In the genomic region with DNA sequence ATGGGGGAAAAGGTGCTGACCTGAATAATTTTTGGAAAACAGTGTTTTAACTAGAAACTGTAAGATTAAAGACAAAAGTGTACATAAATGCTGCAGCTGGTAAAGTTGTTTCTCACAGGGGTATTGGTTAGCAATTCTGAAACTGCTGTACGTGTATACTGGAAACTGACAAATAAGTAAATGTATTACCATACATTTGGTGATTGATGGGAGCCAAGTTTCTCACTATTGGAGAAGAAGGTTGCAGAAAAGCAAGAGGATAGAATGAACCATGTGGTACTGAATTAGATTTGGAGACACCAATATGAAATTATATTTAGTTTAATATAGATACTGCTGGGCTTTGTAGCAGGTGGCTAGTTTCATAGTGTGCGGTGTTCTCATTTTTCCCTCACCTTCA, we compare ENCODE assay signal across 16 cellular contexts.
DNase-seq lines count a peak whose midpoint lies in the region; ATAC-seq and TF ChIP-seq lines count a peak whose summit lies in the region.
"Had no signal": no experiment of that assay in that cellular context is flagged by ENCODE, and none has a peak within 500 bp of the region (broad histone marks: within the 10 kb centered on the region; RNA-seq: fewer than 3 reads in every experiment).

No MANE protein-coding gene starts in this region.

- TF ChIP-seq CTCF in GM12865 (IDR thresholded peaks at IDR 0.05; ENCODE audit: insufficient read depth, low read depth, low read length, missing control alignments), result no peak

- no peak overlapping the region for H3K4me3 ChIP-seq in GM12865 (ENCODE audit: low read depth, low read length)
- H3K4me3 ChIP-seq: mucosa of descending colon, pancreas, SK-N-MC, spleen, transverse colon had no signal

- DNase-seq in GM12865 (ENCODE audit: low read depth) (peak; percentile 49), SW480 (ENCODE audit: low spot score) (no peak), GM19240 (ENCODE audit: insufficient read length, low spot score) (no peak), GF-D8 (lab: John Stamatoyannopoulos, UW) (no peak)
- DNase-seq in activated effector memory CD4-positive, alpha-beta T cell treated with anti-CD3 and anti-CD28 coated beads, Interleukin-2, amount 50 U/mL, for 16 hours, result no peak
- DNase-seq: Caco-2, kidney, mucosa of descending colon, NCI-H1048, pancreas, spleen, transverse colon had no signal

- ATAC-seq in GM19043 (IDR thresholded peaks at IDR 0.05; ENCODE audit: low read depth, unreplicated experiment) (peak; percentile 61), GM21786 (IDR thresholded peaks at IDR 0.05; ENCODE audit: unreplicated experiment) (peak; percentile 41), HG03378 (IDR thresholded peaks at IDR 0.05; ENCODE audit: unreplicated experiment) (peak; percentile 60)
- ATAC-seq: mucosa of descending colon, pancreas had no signal
